ENCODE assay signal across 8 cellular contexts in genomic region chr7:155002411-155003214, GRCh38. TPM values are rescaled to one million over a fixed set of nuclear protein-coding genes. Genes with fewer than 3 reads are reported as not detected.
DNase-seq lines count a peak whose midpoint lies in the region; ATAC-seq and TF ChIP-seq lines count a peak whose summit lies in the region.

TSS of gene PAXIP1 (minus strand) at chr7:155003124. CDS start at chr7:155002929, 195 bp downstream.

- peaks cover 16% of the 10 kb centered on the region for H3K36me3 Mint-ChIP-seq in CD4-positive, alpha-beta T cell (ENCODE audit: low read depth)
- no peaks in the 10 kb centered on the region for H3K36me3 Mint-ChIP-seq in osteocyte (ENCODE audit: unreplicated experiment)

- H3K36me3 ChIP-seq in OCI-LY3 (replicated peaks; ENCODE audit: low read depth, low read length) = peaks cover 50% of the 10 kb centered on the region

- no peaks in the 10 kb centered on the region for H3K27me3 Mint-ChIP-seq in CD4-positive, alpha-beta T cell
- no peaks in the 10 kb centered on the region for H3K27me3 Mint-ChIP-seq in osteocyte (ENCODE audit: unreplicated experiment)

- no peaks in the 10 kb centered on the region for H3K27me3 ChIP-seq in CD4-positive, alpha-beta T cell (ENCODE audit: control insufficient read depth, insufficient read depth, low read length)
- no peaks in the 10 kb centered on the region for H3K27me3 ChIP-seq in OCI-LY3 (ENCODE audit: low read depth, low read length)

- H4K20me1 ChIP-seq in OCI-LY3 (ENCODE audit: insufficient read depth, low read length) = peaks cover 24% of the 10 kb centered on the region

- H3K9me3 ChIP-seq in CD4-positive, alpha-beta T cell (ENCODE audit: control insufficient read depth, low read length) = no peaks in the 10 kb centered on the region
- no peaks in the 10 kb centered on the region for H3K9me3 ChIP-seq in OCI-LY3 (ENCODE audit: insufficient read depth, low read length)

- peak; percentile 73 for ATAC-seq in CD4-positive, alpha-beta T cell (ENCODE audit: poor library complexity)
- ATAC-seq in GM19023 (IDR thresholded peaks at IDR 0.05; ENCODE audit: unreplicated experiment) (peak; percentile 66), HG03135 (IDR thresholded peaks at IDR 0.05; ENCODE audit: unreplicated experiment) (peak; percentile 67)

- peaks cover 70% of the 10 kb centered on the region for H3K79me2 ChIP-seq in OCI-LY3 (ENCODE audit: low read length)

- peak within 1 kb of the TSS; percentile 98 for H3K9ac ChIP-seq in OCI-LY3 (ENCODE audit: low read length)

- H3K9me3 Mint-ChIP-seq in CD4-positive, alpha-beta T cell = no peaks in the 10 kb centered on the region
- no peaks in the 10 kb centered on the region for H3K9me3 Mint-ChIP-seq in osteocyte (ENCODE audit: unreplicated experiment)

- POLR2A ChIA-PET in CD4-positive, alpha-beta T cell (lab: Charles Lee) = interaction anchor here (0.7 to 3.6 kb wide), 12 partner anchors 8 to 646 kb away, joined by 3 to 35 read pairs (median 4); partner anchors contain the start of gene INSIG1

- H3K27ac Mint-ChIP-seq in CD4-positive, alpha-beta T cell = peak within 1 kb of the TSS; percentile 88
- H3K27ac Mint-ChIP-seq in osteocyte (ENCODE audit: unreplicated experiment) = peak within 1 kb of the TSS; percentile 88

- TF ChIP-seq CTCF in CD4-positive, alpha-beta T cell (IDR thresholded peaks at IDR 0.05) = no peak
- TF ChIP-seq CTCF in OCI-LY3 (IDR thresholded peaks at IDR 0.05; ENCODE audit: low read depth, low read length) = no peak
- no peak for TF ChIP-seq CTCF in osteocyte (IDR thresholded peaks at IDR 0.05)

- peak in 5 of 10 experiments; percentile 23 to 68 (median 49) for DNase-seq in CD4-positive, alpha-beta T cell
- DNase-seq in activated gamma-delta T cell treated with Interleukin-2 at 50 U/mL for 16 hours = peak; percentile 56
- DNase-seq in globus pallidus (ENCODE audit: low spot score) = peak; percentile 75
- DNase-seq in osteocyte (ENCODE audit: extremely low spot score, unreplicated experiment) = no peak
- no peak for DNase-seq in ureter (ENCODE audit: low spot score)

- H3K27ac ChIP-seq in CD4-positive, alpha-beta T cell (ENCODE audit: low read depth, low read length) = peak within 1 kb of the TSS; percentile 52
- H3K27ac ChIP-seq in OCI-LY3 (ENCODE audit: low read length) = peak within 1 kb of the TSS; percentile 92

- CTCF ChIA-PET in CD4-positive, alpha-beta T cell (lab: Charles Lee) = interaction anchor here (1.0 to 1.3 kb wide), 2 partner anchors 73 to 75 kb away, joined by 3 to 8 read pairs; no protein-coding TSS in a partner anchor

- H3K4me1 ChIP-seq in OCI-LY3 (ENCODE audit: low read length) = peaks cover 25% of the 10 kb centered on the region

- H3K4me3 Mint-ChIP-seq in CD4-positive, alpha-beta T cell = peak within 1 kb of the TSS; percentile 97
- H3K4me3 Mint-ChIP-seq in osteocyte (ENCODE audit: unreplicated experiment) = peak within 1 kb of the TSS; percentile 92

- peak within 1 kb of the TSS; percentile 94 for H3K4me3 ChIP-seq in OCI-LY3 (ENCODE audit: low read length)

- peak within 1 kb of the TSS; percentile 97 for H3K4me2 ChIP-seq in OCI-LY3 (ENCODE audit: low read length)

- H3K4me1 Mint-ChIP-seq in CD4-positive, alpha-beta T cell (ENCODE audit: low read depth) = peaks cover 18% of the 10 kb centered on the region
- peaks cover 12% of the 10 kb centered on the region for H3K4me1 Mint-ChIP-seq in osteocyte (ENCODE audit: unreplicated experiment)

- intact Hi-C loops in CD4-positive, alpha-beta T cell (cut with DNase I, micrococcal nuclease) = loop anchor here (1.0 to 10.0 kb wide), 7 partner anchors 48 to 1885 kb away; partner anchors contain the start of genes INSIG1 (in 1 of the 2) and RBM33 (in 1 of the 2)

- no peak within 1 kb of the TSS; the same call in 1 of the 2 replicates for H2AFZ ChIP-seq in OCI-LY3 (ENCODE audit: low read depth, low read length)

RNA-seq across cellular contexts. Expression of gene PAXIP1, which starts in this region (rescaled TPM):
- 1 to 10 TPM; 6.4 to 6.7 TPM for total RNA-seq in CD4-positive, alpha-beta T cell
- total RNA-seq in osteocyte (12.5 and 14.2 TPM in 2 replicates), ureter (16.4 TPM)

Comparison
In these comparisons a context has a peak if more than half of its experiments do, and no peak if none do; other contexts are left out.
1. DNase-seq: peak in activated gamma-delta T cell treated with Interleukin-2 at 50 U/mL for 16 hours (single experiment) and globus pallidus (single experiment); none in osteocyte (single experiment) and ureter (single experiment).
2. Peak in every context shown above with its lines, with median percentiles within 50 percentile points of each other: ATAC-seq.